In genomic region chr3:127041264-127041820, GRCh38 we compare ENCODE assay signal across 17 cellular contexts. TPM values are rescaled to one million over a fixed set of nuclear protein-coding genes. Genes with fewer than 3 reads are reported as not detected.
DNase-seq lines count a peak whose midpoint lies in the region; ATAC-seq and TF ChIP-seq lines count a peak whose summit lies in the region.
"Had no signal": no experiment of that assay in that cellular context is flagged by ENCODE, and none has a peak within 500 bp of the region (broad histone marks: within the 10 kb centered on the region; RNA-seq: fewer than 3 reads in every experiment).

No MANE protein-coding gene starts in this region.

- no peak overlapping the region for H3K23ac ChIP-seq in neuronal stem cell (ENCODE audit: low read depth, low read length, poor library complexity)

- no peak overlapping the region for H3K27ac Mint-ChIP-seq in activated CD4-positive, alpha-beta memory T cell treated with anti-CD3 and anti-CD28 coated beads, Interleukin-2, amount 10 ng/mL, durations not matched to agents 7 days and 5 days
- H3K27ac Mint-ChIP-seq: CD4-positive, alpha-beta T cell; H9 had no signal

- peak overlapping the region; percentile 70 for H2BK5ac ChIP-seq in neuronal stem cell (ENCODE audit: low read length)

- H3K4ac ChIP-seq in neuronal stem cell (ENCODE audit: low read length), result no peak overlapping the region

- DNase-seq in right cardiac atrium (peak in 2 of 3 donors; percentile 36 to 46), heart right ventricle (no peak), RWPE2 (ENCODE audit: low spot score) (peak; percentile 43), neuronal stem cell (ENCODE audit: low spot score) (no peak), aorta (peak; percentile 40 to 62), caudate nucleus (lab: John Stamatoyannopoulos, UW) (no peak)
- DNase-seq in activated CD4-positive, alpha-beta memory T cell treated with anti-CD3 and anti-CD28 coated beads, Interleukin-2, amount 10 ng/mL, durations not matched to agents 7 days and 5 days, result no peak
- DNase-seq: AML-193, Caco-2, H9, NCI-H1417, NCI-H187 treated with DMSO at 0.1 percent for 48 hours, NCI-H226, NCI-H524, NCI-H82 had no signal

- no peaks in the 10 kb centered on the region for H3K27me3 Mint-ChIP-seq in activated CD4-positive, alpha-beta memory T cell treated with anti-CD3 and anti-CD28 coated beads, Interleukin-2, amount 10 ng/mL, durations not matched to agents 7 days and 5 days
- H3K27me3 Mint-ChIP-seq: CD4-positive, alpha-beta T cell had no signal

- H4K91ac ChIP-seq in neuronal stem cell (ENCODE audit: low read depth, low read length, poor library complexity), result no peak overlapping the region

- H3K4me2 ChIP-seq in neuronal stem cell (ENCODE audit: insufficient read depth, low read length, poor library complexity, severe bottlenecking), result no peak overlapping the region
- H3K4me2 ChIP-seq: KMS-11 had no signal

- no peak for ATAC-seq in right cardiac atrium
- no peak for ATAC-seq in heart right ventricle
- ATAC-seq in RWPE2 (ENCODE audit: low read depth), result no peak
- ATAC-seq in aorta (ENCODE audit: low FRiP score), result no peak

- H3K14ac ChIP-seq in neuronal stem cell (ENCODE audit: low read length), result no peak overlapping the region

- H2BK12ac ChIP-seq in neuronal stem cell (ENCODE audit: low read length), result peak overlapping the region; percentile 5

- H3K9me3 Mint-ChIP-seq in activated CD4-positive, alpha-beta memory T cell treated with anti-CD3 and anti-CD28 coated beads, Interleukin-2, amount 10 ng/mL, durations not matched to agents 7 days and 5 days, result no peaks in the 10 kb centered on the region
- H3K9me3 Mint-ChIP-seq: CD4-positive, alpha-beta T cell had no signal

- no peaks in the 10 kb centered on the region for H3K27me3 ChIP-seq in right cardiac atrium (ENCODE audit: control insufficient read depth, insufficient read depth)
- peaks cover 0 to 10% (median 0%) of the 10 kb centered on the region in 7 donors for H3K27me3 ChIP-seq in heart right ventricle
- no peaks in the 10 kb centered on the region for H3K27me3 ChIP-seq in RWPE2 (ENCODE audit: insufficient read depth, poor library complexity, severe bottlenecking)
- H3K27me3 ChIP-seq in neuronal stem cell (ENCODE audit: control insufficient read depth in 3 of 3, insufficient read depth in 3 of 3, low read depth in 1 of 3, low read length in 3 of 3), result no peaks in the 10 kb centered on the region
- H3K27me3 ChIP-seq in aorta (ENCODE audit: control insufficient read depth in 1 of 2, insufficient read depth in 2 of 2, low read length in 1 of 2), result no peaks in the 10 kb centered on the region

- H3K79me1 ChIP-seq in neuronal stem cell (ENCODE audit: low read depth, low read length), result no peaks in the 10 kb centered on the region

- H3K36me3 ChIP-seq in heart right ventricle (no peaks in the 10 kb centered on the region), RWPE2 (ENCODE audit: low read depth) (no peaks in the 10 kb centered on the region), neuronal stem cell (replicated peaks in 1 of 2; ENCODE audit: control insufficient read depth in 2 of 2, insufficient read depth in 2 of 2, low read length in 2 of 2) (no peaks in the 10 kb centered on the region), aorta (ENCODE audit: control insufficient read depth in 1 of 2, insufficient read depth in 2 of 2, low read length in 1 of 2) (no peaks in the 10 kb centered on the region)

- H3K9ac ChIP-seq in neuronal stem cell (ENCODE audit: low read depth, low read length, poor library complexity), result no peak overlapping the region
- H3K9ac ChIP-seq: KMS-11 had no signal

- WGBS in right cardiac atrium, result 83% methylated on average over 13 of the region's 13 CpGs
- 83 to 84% methylated on average over 13 of the region's 13 CpGs for WGBS in heart right ventricle, 2 donors
- no CpG with 5 or more reads among the region's 13 CpGs for WGBS in neuronal stem cell (ENCODE audit: extremely low coverage in 2 of 2, insufficient read length in 2 of 2, insufficient replicate concordance in 1 of 2), 2 donors
- 89 to 93% methylated on average over 13 of the region's 13 CpGs for WGBS in aorta, 2 donors

- no peak overlapping the region for H2AFZ ChIP-seq in neuronal stem cell (ENCODE audit: low read length)

- H3K4me1 Mint-ChIP-seq in activated CD4-positive, alpha-beta memory T cell treated with anti-CD3 and anti-CD28 coated beads, Interleukin-2, amount 10 ng/mL, durations not matched to agents 7 days and 5 days, result no peaks in the 10 kb centered on the region

- H3K4me1 ChIP-seq in right cardiac atrium (ENCODE audit: control insufficient read depth, insufficient read depth, low read length) (peaks cover 3% of the 10 kb centered on the region), heart right ventricle (peaks cover 0 to 16% (median 0%) of the 10 kb centered on the region in 9 donors), RWPE2 (ENCODE audit: insufficient read depth, poor library complexity, severe bottlenecking) (peaks cover 15% of the 10 kb centered on the region), neuronal stem cell (ENCODE audit: control insufficient read depth in 2 of 2, insufficient read depth in 1 of 2, low read depth in 1 of 2, low read length in 2 of 2) (peaks cover 0 to 16% of the 10 kb centered on the region in 2 donors), aorta (ENCODE audit: control insufficient read depth in 1 of 2, insufficient read depth in 2 of 2, low read length in 2 of 2) (peaks cover 0 to 4% of the 10 kb centered on the region in 2 donors)
- H3K4me1 ChIP-seq: Caco-2 had no signal

- H4K8ac ChIP-seq in neuronal stem cell (ENCODE audit: low read depth, low read length), result no peak overlapping the region

- POLR2A ChIA-PET in activated CD4-positive, alpha-beta memory T cell treated with anti-CD3 and anti-CD28 coated beads, Interleukin-2, amount 10 ng/mL, durations not matched to agents 7 days and 5 days (lab: Charles Lee), result no interaction called here

- H2BK120ac ChIP-seq in neuronal stem cell (ENCODE audit: low read depth, low read length), result no peak overlapping the region

- no peak overlapping the region for H2AK5ac ChIP-seq in neuronal stem cell (ENCODE audit: low read depth, low read length)

- no peak overlapping the region for H3K4me3 Mint-ChIP-seq in activated CD4-positive, alpha-beta memory T cell treated with anti-CD3 and anti-CD28 coated beads, Interleukin-2, amount 10 ng/mL, durations not matched to agents 7 days and 5 days
- H3K4me3 Mint-ChIP-seq: CD4-positive, alpha-beta T cell; H9 had no signal

- H3K27ac ChIP-seq in right cardiac atrium (ENCODE audit: low read length) (no peak overlapping the region), heart right ventricle (no peak overlapping the region), RWPE2 (ENCODE audit: poor library complexity, severe bottlenecking) (no peak overlapping the region), neuronal stem cell (replicated peaks; ENCODE audit: low read length) (no peak overlapping the region), aorta (ENCODE audit: low read depth in 1 of 2, low read length in 2 of 2) (no peak overlapping the region), caudate nucleus (ENCODE audit: low read depth, low read length) (no peak overlapping the region)
- H3K27ac ChIP-seq: KMS-11 had no signal

- no peaks in the 10 kb centered on the region for H3K36me3 Mint-ChIP-seq in activated CD4-positive, alpha-beta memory T cell treated with anti-CD3 and anti-CD28 coated beads, Interleukin-2, amount 10 ng/mL, durations not matched to agents 7 days and 5 days (ENCODE audit: low read depth)

- peak overlapping the region; percentile 84 for H3K18ac ChIP-seq in neuronal stem cell (ENCODE audit: low read length)

- CTCF ChIA-PET in activated CD4-positive, alpha-beta memory T cell treated with anti-CD3 and anti-CD28 coated beads, Interleukin-2, amount 10 ng/mL, durations not matched to agents 7 days and 5 days (lab: Charles Lee), result no interaction called here

- TF ChIP-seq CTCF in heart right ventricle (IDR thresholded peaks at IDR 0.05) (no peak), RWPE2 (IDR thresholded peaks at IDR 0.05; ENCODE audit: poor library complexity, severe bottlenecking) (no peak)

- H3K4me3 ChIP-seq in right cardiac atrium (ENCODE audit: low read length) (no peak overlapping the region), heart right ventricle (no peak overlapping the region), RWPE2 (ENCODE audit: severe bottlenecking) (no peak overlapping the region), neuronal stem cell (ENCODE audit: low read length in 2 of 2) (no peak overlapping the region), aorta (ENCODE audit: low read length in 2 of 2) (no peak overlapping the region)

- H2BK15ac ChIP-seq in neuronal stem cell (ENCODE audit: low read length), result no peak overlapping the region

- intact Hi-C loops in right cardiac atrium (cut with DNase I) (no loop called here), heart right ventricle (cut with DNase I) (no loop called here), aorta (cut with DNase I) (loop anchor here in 1 of 2 donors (5.0 kb wide), 2 partner anchors 39 to 59 kb away; partner anchors contain the start of gene PLXNA1)

- no peaks in the 10 kb centered on the region for H3K9me3 ChIP-seq in right cardiac atrium (ENCODE audit: control insufficient read depth, low read length)
- no peaks in the 10 kb centered on the region for H3K9me3 ChIP-seq in heart right ventricle
- no peaks in the 10 kb centered on the region for H3K9me3 ChIP-seq in RWPE2 (ENCODE audit: severe bottlenecking)
- peaks cover 0 to 2% of the 10 kb centered on the region in 2 donors for H3K9me3 ChIP-seq in neuronal stem cell (replicated peaks in 1 of 2; ENCODE audit: control insufficient read depth in 2 of 2, insufficient read depth in 1 of 2, low read depth in 1 of 2, low read length in 2 of 2)
- H3K9me3 ChIP-seq in aorta (ENCODE audit: control insufficient read depth, low read length), result no peaks in the 10 kb centered on the region
- H3K9me3 ChIP-seq: Caco-2 had no signal

RNA-seq across cellular contexts. Expression of gene PLXNA1, which starts 58.4 kb away (rescaled TPM):
- total RNA-seq in right cardiac atrium (10 to 100 TPM; 12.8 to 17.8 (median 15.2) TPM), heart right ventricle (10 to 100 TPM; 19.0 to 29.7 (median 25.1) TPM), aorta (10 to 100 TPM; 28.7 to 51.3 TPM)
- polyA plus RNA-seq in right cardiac atrium (9.9 TPM), heart right ventricle (10 to 100 TPM; 14.3 to 14.8 TPM), aorta (10 to 100 TPM in 1 of 2 donors, 1 to 10 TPM in 1; 6.0 to 13.9 TPM)
- 31.7 TPM for polyA plus RNA-seq in neuronal stem cell (2013, experiment 1 of 2)
- 32.1 TPM for polyA plus RNA-seq in neuronal stem cell (2013, experiment 2 of 2)
- 1 to 10 TPM; 6.5 to 7.4 TPM for total RNA-seq in activated CD4-positive, alpha-beta memory T cell treated with anti-CD3 and anti-CD28 coated beads, Interleukin-2, amount 10 ng/mL, durations not matched to agents 7 days and 5 days

Comparison
In these comparisons a context has a peak if more than half of its experiments do, and no peak if none do; other contexts are left out.
1. DNase-seq: peak in right cardiac atrium (2 of 3), RWPE2 (single experiment) and aorta (2 of 2); none in heart right ventricle (0 of 2), neuronal stem cell (single experiment), caudate nucleus (0 of 61) and activated CD4-positive, alpha-beta memory T cell treated with anti-CD3 and anti-CD28 coated beads, Interleukin-2, amount 10 ng/mL, durations not matched to agents 7 days and 5 days (single experiment).